1 cellular context compared by ENCODE assay signal in genomic region chr11:101914737-101915426, GRCh38.
TF ChIP-seq lines count a peak whose summit lies in the region.

TSS of gene CEP126 (plus strand) at chr11:101915010. CDS start at chr11:101915285, 275 bp downstream.

TF ChIP-seq in HepG2, 621 proteins besides CTCF, POLR2A, EP300 and RAD21 (continued from another document and continues in another):
- TF ChIP-seq ZNF512B (CRISPR knock-in tag; IDR thresholded peaks at IDR 0.05; ENCODE audit: borderline replicate concordance) (no peak), ZNF10 (CRISPR knock-in tag; IDR thresholded peaks at IDR 0.05; ENCODE audit: borderline replicate concordance, low read depth) (no peak), CBFB (CRISPR knock-in tag; IDR thresholded peaks at IDR 0.05) (peak; percentile 66; the same call in 1 of the 2 replicates), NCOA5 (CRISPR knock-in tag; IDR thresholded peaks at IDR 0.05) (no peak), PRDM15 (CRISPR knock-in tag; IDR thresholded peaks at IDR 0.05) (peak; percentile 93), EHMT2 (IDR thresholded peaks at IDR 0.05; ENCODE audit: borderline replicate concordance, low read depth, low read length) (no peak), ZBTB1 (CRISPR knock-in tag; IDR thresholded peaks at IDR 0.05; ENCODE audit: borderline replicate concordance) (no peak), JDP2 (CRISPR knock-in tag; IDR thresholded peaks at IDR 0.05; ENCODE audit: borderline replicate concordance) (no peak), ZSCAN20 (CRISPR knock-in tag; IDR thresholded peaks at IDR 0.05; ENCODE audit: borderline replicate concordance) (no peak), ETV6 (CRISPR knock-in tag; conservative IDR thresholded peaks at IDR 0.05) (no peak), AFF4 (CRISPR knock-in tag; IDR thresholded peaks at IDR 0.05) (no peak), ATRX (CRISPR knock-in tag; IDR thresholded peaks at IDR 0.05; ENCODE audit: borderline replicate concordance) (no peak), TFDP2 (CRISPR knock-in tag; IDR thresholded peaks at IDR 0.05) (peak; percentile 72), THAP7 (CRISPR knock-in tag; IDR thresholded peaks at IDR 0.05) (0 out of 2 replicates have a peak, but pooled peaks have one; percentile 55), PAXIP1 (CRISPR knock-in tag; conservative IDR thresholded peaks at IDR 0.05) (peak; percentile 27; the same call in 1 of the 2 replicates), PLSCR1 (CRISPR knock-in tag; IDR thresholded peaks at IDR 0.05; ENCODE audit: borderline replicate concordance) (no peak), SP1 (IDR thresholded peaks at IDR 0.05) (no peak), SP1 (CRISPR knock-in tag; IDR thresholded peaks at IDR 0.05) (peak; percentile 71), SALL1 (CRISPR knock-in tag; IDR thresholded peaks at IDR 0.05) (peak; percentile 95), FOXO4 (CRISPR knock-in tag; conservative IDR thresholded peaks at IDR 0.05) (no peak), ISX (CRISPR knock-in tag; conservative IDR thresholded peaks at IDR 0.05) (no peak), SYNCRIP (IDR thresholded peaks at IDR 0.05; ENCODE audit: insufficient read depth, low read depth, low read length) (no peak), FOXJ3 (CRISPR knock-in tag; IDR thresholded peaks at IDR 0.05; ENCODE audit: borderline replicate concordance) (0 out of 2 replicates have a peak, but pooled peaks have one; percentile 63), ZNF614 (CRISPR knock-in tag; IDR thresholded peaks at IDR 0.05; ENCODE audit: borderline replicate concordance) (peak; percentile 67; the same call in 1 of the 2 replicates), ZMYM4 (CRISPR knock-in tag; IDR thresholded peaks at IDR 0.05) (peak; percentile 98), HNRNPLL (IDR thresholded peaks at IDR 0.05; ENCODE audit: low read depth, low read length, poor library complexity, severe bottlenecking) (peak; percentile 63), PRDM4 (CRISPR knock-in tag; IDR thresholded peaks at IDR 0.05; ENCODE audit: borderline replicate concordance) (no peak), RFX1 (IDR thresholded peaks at IDR 0.05) (peak; percentile 88), ZNF468 (CRISPR knock-in tag; IDR thresholded peaks at IDR 0.05) (no peak), ZNF451 (CRISPR knock-in tag; IDR thresholded peaks at IDR 0.05) (no peak; the same call in 1 of the 2 replicates), BHLHE40 (IDR thresholded peaks at IDR 0.05; ENCODE audit: low read length) (no peak), SMAD3 (CRISPR knock-in tag; IDR thresholded peaks at IDR 0.05) (0 out of 2 replicates have a peak, but pooled peaks have one; percentile 25)
